Comparison of ENCODE assay signal across 8 cellular contexts in genomic region chr5:143403357-143403606, GRCh38. TPM values are rescaled to one million over a fixed set of nuclear protein-coding genes. Genes with fewer than 3 reads are reported as not detected.
DNase-seq lines count a peak whose midpoint lies in the region; ATAC-seq and TF ChIP-seq lines count a peak whose summit lies in the region.

No MANE protein-coding gene starts in this region.

- TF ChIP-seq CTCF in CD4-positive, alpha-beta T cell (IDR thresholded peaks at IDR 0.05): no peak

- ATAC-seq in CD4-positive, alpha-beta T cell (ENCODE audit: poor library complexity): peak; percentile 1
- ATAC-seq in GM21529 (IDR thresholded peaks at IDR 0.05; ENCODE audit: unreplicated experiment) (peak; percentile 5), GM21367 (IDR thresholded peaks at IDR 0.05; ENCODE audit: unreplicated experiment) (no peak)
- peak; percentile 34 to 44 for ATAC-seq in natural killer cell treated with Interleukin-12 subunit alpha and Interleukin-12 subunit beta and Interleukin-15 and Interleukin-18, amount 100 ng/mL, for 72 hours

- CTCF ChIA-PET in CD4-positive, alpha-beta T cell (lab: Charles Lee): interaction anchor here (0.7 to 3.1 kb wide), 14 partner anchors 9 to 790 kb away, joined by 3 to 28 read pairs (median 6); no protein-coding TSS in a partner anchor

- POLR2A ChIA-PET in CD4-positive, alpha-beta T cell (lab: Charles Lee): interaction anchor here (0.7 to 3.2 kb wide), 32 partner anchors 10 to 789 kb away, joined by 3 to 250 read pairs (median 5); partner anchors contain the start of genes ARHGAP26, KCTD16 and YIPF5

- H3K27ac ChIP-seq in CD4-positive, alpha-beta T cell (ENCODE audit: low read depth, low read length): peak overlapping the region; percentile 89
- peak overlapping the region; percentile 92 for H3K27ac ChIP-seq in effector memory CD4-positive, alpha-beta T cell (ENCODE audit: insufficient read depth, low read length, poor library complexity, severe bottlenecking)

- H3K27me3 Mint-ChIP-seq in CD4-positive, alpha-beta T cell: no peaks in the 10 kb centered on the region
- no peaks in the 10 kb centered on the region for H3K27me3 Mint-ChIP-seq in natural killer cell treated with Interleukin-12 subunit alpha and Interleukin-12 subunit beta and Interleukin-15 and Interleukin-18, amount 100 ng/mL, for 72 hours

- peaks cover 51% of the 10 kb centered on the region for H3K36me3 Mint-ChIP-seq in CD4-positive, alpha-beta T cell (ENCODE audit: low read depth)
- H3K36me3 Mint-ChIP-seq in natural killer cell treated with Interleukin-12 subunit alpha and Interleukin-12 subunit beta and Interleukin-15 and Interleukin-18, amount 100 ng/mL, for 72 hours: peaks cover 43% of the 10 kb centered on the region

- intact Hi-C loops in CD4-positive, alpha-beta T cell (cut with DNase I, micrococcal nuclease): loop anchor here (2.0 to 5.0 kb wide), 4 partner anchors 51 to 480 kb away; no protein-coding TSS in a partner anchor

- H3K4me3 ChIP-seq in MG63: peak overlapping the region; percentile 80
- peak overlapping the region; percentile 85 for H3K4me3 ChIP-seq in effector memory CD4-positive, alpha-beta T cell (ENCODE audit: insufficient read depth, low read depth, low read length, poor library complexity, severe bottlenecking)

- no peak for DNase-seq in CD4-positive, alpha-beta T cell
- no peak for DNase-seq in MG63
- DNase-seq in effector memory CD4-positive, alpha-beta T cell: no peak
- DNase-seq in natural killer cell treated with Interleukin-12 subunit alpha and Interleukin-12 subunit beta and Interleukin-15 and Interleukin-18, amount 100 ng/mL, for 72 hours (ENCODE audit: low spot score): no peak
- no peak for DNase-seq in HK-2 (ENCODE audit: unreplicated experiment)
- DNase-seq in inferior parietal cortex (ENCODE audit: extremely low spot score): no peak

- H3K27ac Mint-ChIP-seq in CD4-positive, alpha-beta T cell: peak overlapping the region; percentile 98
- peak overlapping the region; percentile 25 to 100 for H3K27ac Mint-ChIP-seq in natural killer cell treated with Interleukin-12 subunit alpha and Interleukin-12 subunit beta and Interleukin-15 and Interleukin-18, amount 100 ng/mL, for 72 hours

- peaks cover 31% of the 10 kb centered on the region for H3K36me3 ChIP-seq in MG63
- peaks cover 9% of the 10 kb centered on the region for H3K36me3 ChIP-seq in effector memory CD4-positive, alpha-beta T cell (ENCODE audit: control insufficient read depth, insufficient read depth, low read length)

- peaks cover 49% of the 10 kb centered on the region for H3K4me1 Mint-ChIP-seq in CD4-positive, alpha-beta T cell (ENCODE audit: low read depth)
- H3K4me1 Mint-ChIP-seq in natural killer cell treated with Interleukin-12 subunit alpha and Interleukin-12 subunit beta and Interleukin-15 and Interleukin-18, amount 100 ng/mL, for 72 hours (ENCODE audit: low read depth in 2 of 2): peaks cover 51 to 52% of the 10 kb centered on the region in 2 donors

- H3K9me3 Mint-ChIP-seq in CD4-positive, alpha-beta T cell: no peaks in the 10 kb centered on the region
- no peaks in the 10 kb centered on the region for H3K9me3 Mint-ChIP-seq in natural killer cell treated with Interleukin-12 subunit alpha and Interleukin-12 subunit beta and Interleukin-15 and Interleukin-18, amount 100 ng/mL, for 72 hours

- no peaks in the 10 kb centered on the region for H3K27me3 ChIP-seq in CD4-positive, alpha-beta T cell (ENCODE audit: control insufficient read depth, insufficient read depth, low read length)
- H3K27me3 ChIP-seq in MG63: no peaks in the 10 kb centered on the region
- no peaks in the 10 kb centered on the region for H3K27me3 ChIP-seq in effector memory CD4-positive, alpha-beta T cell (replicated peaks; ENCODE audit: control insufficient read depth, insufficient read depth, low read length, poor library complexity, severe bottlenecking)

- H3K4me3 Mint-ChIP-seq in CD4-positive, alpha-beta T cell: peak overlapping the region; percentile 96
- H3K4me3 Mint-ChIP-seq in natural killer cell treated with Interleukin-12 subunit alpha and Interleukin-12 subunit beta and Interleukin-15 and Interleukin-18, amount 100 ng/mL, for 72 hours: peak overlapping the region; percentile 97

- peaks cover 16% of the 10 kb centered on the region for H3K4me1 ChIP-seq in effector memory CD4-positive, alpha-beta T cell (ENCODE audit: control insufficient read depth, insufficient read depth, low read length, poor library complexity, severe bottlenecking)

- no peaks in the 10 kb centered on the region for H3K9me3 ChIP-seq in CD4-positive, alpha-beta T cell (ENCODE audit: control insufficient read depth, low read length)
- H3K9me3 ChIP-seq in MG63: no peaks in the 10 kb centered on the region
- H3K9me3 ChIP-seq in effector memory CD4-positive, alpha-beta T cell (ENCODE audit: control insufficient read depth, low read length): no peaks in the 10 kb centered on the region

RNA-seq across cellular contexts. Expression of gene NR3C1, which starts 0.2 kb away (rescaled TPM):
- 100 to 1,000 TPM; 168 to 191 TPM for total RNA-seq in CD4-positive, alpha-beta T cell
- total RNA-seq in MG63 (2014; rRNA removed; shearing (Covaris generic); ENCODE audit: low replicate concordance): 45.6 and 50.8 TPM in 2 replicates
- 100 to 1,000 TPM; 166 to 182 TPM for total RNA-seq in natural killer cell treated with Interleukin-12 subunit alpha and Interleukin-12 subunit beta and Interleukin-15 and Interleukin-18, amount 100 ng/mL, for 72 hours
